Comparison of ENCODE assay signal across 11 cellular contexts in genomic region chr13:97142452-97142851, GRCh38.
A peak's percentile ranks its signal among the peaks of the same experiment; 100 is the strongest.
DNase-seq lines count a peak whose midpoint lies in the region; ATAC-seq and TF ChIP-seq lines count a peak whose summit lies in the region.
"Had no signal": no experiment of that assay in that cellular context is flagged by ENCODE, and none has a peak within 500 bp of the region (broad histone marks: within the 10 kb centered on the region; RNA-seq: fewer than 3 reads in every experiment).

No MANE protein-coding gene starts in this region.

- peaks cover 26% of the 10 kb centered on the region for H3K4me1 Mint-ChIP-seq in GM23338

- TF ChIP-seq CTCF in GM23338 (conservative IDR thresholded peaks at IDR 0.05; ENCODE audit: low read depth in 2 of 2) (no peak), sigmoid colon (IDR thresholded peaks at IDR 0.05) (no peak), spleen (IDR thresholded peaks at IDR 0.05 in 8 of 11, conservative IDR thresholded peaks at IDR 0.05 in 3 of 11) (no peak)

- no peaks in the 10 kb centered on the region for H4K20me1 ChIP-seq in GM23338 (replicated peaks; ENCODE audit: insufficient read depth)

- H3K4me3 ChIP-seq in GM23338 = no peak overlapping the region
- H3K4me3 ChIP-seq in sigmoid colon = peak overlapping the region in 3 of 4 donors; percentile 8 to 16 (median 9)
- peak overlapping the region in 1 of 8 donors; percentile 37 for H3K4me3 ChIP-seq in spleen
- H3K4me3 ChIP-seq: lung had no signal

- no peak overlapping the region for H3K4me2 ChIP-seq in GM23338

- H3K9me3 Mint-ChIP-seq in GM23338 = no peaks in the 10 kb centered on the region

- H3K9me3 ChIP-seq in sigmoid colon (no peaks in the 10 kb centered on the region), spleen (no peaks in the 10 kb centered on the region)

- peak overlapping the region; percentile 31; the same call in 1 of the 3 replicates for H3K4me3 Mint-ChIP-seq in GM23338

- DNase-seq in GM23338 (ENCODE audit: low spot score) = peak; percentile 56
- DNase-seq in SHP77 (lab: John Stamatoyannopoulos, UW) = peak; percentile 89 to 90
- DNase-seq in left ventricle myocardium superior = peak; percentile 47
- no peak for DNase-seq in sigmoid colon
- no peak for DNase-seq in cerebellar cortex (ENCODE audit: low spot score)
- DNase-seq in spleen = no peak
- DNase-seq in effector CD8-positive, alpha-beta T cell (lab: John Stamatoyannopoulos, UW) = no peak
- no peak for DNase-seq in DMS79 (lab: John Stamatoyannopoulos, UW)

- no peak overlapping the region; the same call in 1 of the 2 replicates for H3K27ac Mint-ChIP-seq in GM23338

- H3K4me1 ChIP-seq in GM23338 (ENCODE audit: insufficient read depth) (0 out of 2 replicates have a peak, but pooled peaks cover 6% of the 10 kb centered on the region), sigmoid colon (peaks cover 0 to 30% (median 19%) of the 10 kb centered on the region in 4 donors), spleen (peaks cover 0 to 7% (median 2%) of the 10 kb centered on the region in 6 donors)

- ATAC-seq in GM23338 = peak; percentile 87
- ATAC-seq in left ventricle myocardium superior = peak; percentile 74

- H3K27ac ChIP-seq in GM23338 (ENCODE audit: low read depth) (no peak overlapping the region), sigmoid colon (peak overlapping the region in 1 of 4 donors; percentile 41), spleen (no peak overlapping the region)
- H3K27ac ChIP-seq: HL-60, SK-N-MC had no signal

- H2AFZ ChIP-seq in GM23338 = no peak overlapping the region

- no peaks in the 10 kb centered on the region for H3K27me3 Mint-ChIP-seq in GM23338 (ENCODE audit: insufficient read depth, low read depth, poor library complexity)

- H3K27me3 ChIP-seq in GM23338 (ENCODE audit: insufficient read depth) = peaks cover 3% of the 10 kb centered on the region; the same call in 1 of the 2 replicates
- H3K27me3 ChIP-seq in sigmoid colon = no peaks in the 10 kb centered on the region
- peaks cover 0 to 29% (median 0%) of the 10 kb centered on the region in 7 donors for H3K27me3 ChIP-seq in spleen (replicated peaks in 1 of 7)

- no peak for TF ChIP-seq EP300 in sigmoid colon (IDR thresholded peaks at IDR 0.05)

- H3K9me2 ChIP-seq in GM23338 (ENCODE audit: insufficient read depth) = no peaks in the 10 kb centered on the region

- TF ChIP-seq POLR2A in sigmoid colon (IDR thresholded peaks at IDR 0.05) (no peak), spleen (IDR thresholded peaks at IDR 0.05) (no peak)

- intact Hi-C loops in left ventricle myocardium superior (cut with micrococcal nuclease) = no loop called here
- intact Hi-C loops in sigmoid colon (cut with DNase I) = no loop called here
- intact Hi-C loops in spleen (cut with DNase I; ENCODE audit: low total_unique reads) = no loop called here

- H3K36me3 Mint-ChIP-seq in GM23338 (ENCODE audit: low read depth) = no peaks in the 10 kb centered on the region

- H3F3A ChIP-seq in GM23338 (replicated peaks; ENCODE audit: low read depth) = no peaks in the 10 kb centered on the region

- WGBS in sigmoid colon, 2 donors = 14 to 42% methylated on average over 8 of the region's 8 CpGs
- WGBS in spleen, 5 donors = 39 to 64% (median 55%) methylated on average over 8 of the region's 8 CpGs

- no peaks in the 10 kb centered on the region for H3K79me2 ChIP-seq in GM23338 (replicated peaks; ENCODE audit: insufficient read depth)

- H3K36me3 ChIP-seq in GM23338 (ENCODE audit: insufficient read depth) (no peaks in the 10 kb centered on the region), sigmoid colon (no peaks in the 10 kb centered on the region), spleen (no peaks in the 10 kb centered on the region)

TF ChIP-seq in GM23338, 12 proteins besides CTCF, POLR2A, EP300 and RAD21 (continues in another document):
- no peak for TF ChIP-seq EZH2phosphoT487 (IDR thresholded peaks at IDR 0.05; ENCODE audit: unreplicated experiment)
- TF ChIP-seq JUNB (IDR thresholded peaks at IDR 0.05; ENCODE audit: unreplicated experiment) = no peak
- no peak for TF ChIP-seq POLR2AphosphoS5 (IDR thresholded peaks at IDR 0.05; ENCODE audit: low read depth)
- no peak for TF ChIP-seq ETS1 (IDR thresholded peaks at IDR 0.05)
- TF ChIP-seq CREB1 (CRISPR knock-in tag; IDR thresholded peaks at IDR 0.05; ENCODE audit: low read depth) = no peak
- TF ChIP-seq STAT1 (IDR thresholded peaks at IDR 0.05; ENCODE audit: unreplicated experiment) = no peak
- TF ChIP-seq ZNF114 (CRISPR knock-in tag; IDR thresholded peaks at IDR 0.05) = no peak
- no peak for TF ChIP-seq NANOG (IDR thresholded peaks at IDR 0.05; ENCODE audit: borderline replicate concordance)
- TF ChIP-seq REST (IDR thresholded peaks at IDR 0.05; ENCODE audit: unreplicated experiment) = no peak

Comparison
In these comparisons a context has a peak if more than half of its experiments do, and no peak if none do; other contexts are left out.
1. DNase-seq: peak in GM23338 (single experiment), SHP77 (2 of 2) and left ventricle myocardium superior (single experiment); none in sigmoid colon (single experiment), cerebellar cortex (single experiment), spleen (single experiment), effector CD8-positive, alpha-beta T cell (single experiment) and DMS79 (single experiment).